Comparison of ENCODE assay signal across 8 cellular contexts in genomic region chr14:52791204-52792096, GRCh38. TPM values are rescaled to one million over a fixed set of nuclear protein-coding genes. Genes with fewer than 3 reads are reported as not detected.
A peak's percentile ranks its signal among the peaks of the same experiment; 100 is the strongest.
DNase-seq lines count a peak whose midpoint lies in the region; ATAC-seq and TF ChIP-seq lines count a peak whose summit lies in the region.

TSS of gene GNPNAT1 (minus strand) at chr14:52791607. CDS start at chr14:52784650, 6,957 bp downstream.

- no peak for TF ChIP-seq CTCF in WI38 (IDR thresholded peaks at IDR 0.05; ENCODE audit: low read depth, low read length)
- no peak for TF ChIP-seq CTCF in mammary epithelial cell (conservative IDR thresholded peaks at IDR 0.05 in 1 of 2, IDR thresholded peaks at IDR 0.05 in 1 of 2; ENCODE audit: extremely low read depth in 1 of 2, insufficient read depth in 1 of 2, low read depth in 1 of 2, low read length in 2 of 2)

- H3K9ac ChIP-seq in mammary epithelial cell (ENCODE audit: insufficient read depth, low read length) (peak within 1 kb of the TSS; percentile 65), iPS-20b (ENCODE audit: low read depth, low read length) (peak within 1 kb of the TSS; percentile 78)

- H3K36me3 ChIP-seq in ACC112 (ENCODE audit: insufficient read depth, low read length) (peaks cover 11% of the 10 kb centered on the region), mammary epithelial cell (ENCODE audit: insufficient read depth, low read length) (no peaks in the 10 kb centered on the region), iPS-20b (ENCODE audit: insufficient read depth, low read depth, low read length) (no peaks in the 10 kb centered on the region)

- in situ Hi-C loops in mammary epithelial cell (cut with MboI; ENCODE audit: low sequenced_read_pairs in 2 of 2) = no loop called here

- H3K4me1 ChIP-seq in ACC112 (ENCODE audit: control insufficient read depth, insufficient read depth, low read length, unreplicated experiment) (peaks cover 31% of the 10 kb centered on the region), mammary epithelial cell (ENCODE audit: insufficient read depth, low read length) (peaks cover 9% of the 10 kb centered on the region), iPS-20b (ENCODE audit: insufficient read depth, low read length) (peaks cover 5% of the 10 kb centered on the region; the same call in 1 of the 2 replicates)

- H3K27ac ChIP-seq in ACC112 (ENCODE audit: low read depth, low read length) = peak within 1 kb of the TSS; percentile 99
- H3K27ac ChIP-seq in mammary epithelial cell (ENCODE audit: insufficient read depth, low read depth, low read length) = peak within 1 kb of the TSS; percentile 89
- H3K27ac ChIP-seq in iPS-20b (ENCODE audit: low read length) = no peak within 1 kb of the TSS
- peak within 1 kb of the TSS; percentile 44 to 91 (median 84) for H3K27ac ChIP-seq in skin epidermis

- no peaks in the 10 kb centered on the region for H3K9me3 ChIP-seq in mammary epithelial cell (replicated peaks; ENCODE audit: insufficient read depth, low read length)
- H3K9me3 ChIP-seq in iPS-20b (ENCODE audit: insufficient read depth, low read depth, low read length) = no peaks in the 10 kb centered on the region

- peak within 1 kb of the TSS; percentile 97 for H2AFZ ChIP-seq in ACC112 (ENCODE audit: low read length, unreplicated experiment)
- peak within 1 kb of the TSS; percentile 93 for H2AFZ ChIP-seq in mammary epithelial cell (ENCODE audit: low read depth, low read length)

- peak; percentile 74 for ATAC-seq in GM18873 (IDR thresholded peaks at IDR 0.05; ENCODE audit: low FRiP score, unreplicated experiment)
- ATAC-seq in HG03139 (IDR thresholded peaks at IDR 0.05; ENCODE audit: unreplicated experiment) = peak; percentile 86

- H3K4me3 ChIP-seq in ACC112 (ENCODE audit: low read depth, low read length) (peak within 1 kb of the TSS; percentile 97), WI38 (ENCODE audit: low read depth, low read length) (peak within 1 kb of the TSS; percentile 70), mammary epithelial cell (replicated peaks in 1 of 3; ENCODE audit: insufficient read depth in 1 of 3, low read depth in 2 of 3, low read length in 3 of 3) (peak within 1 kb of the TSS; percentile 79 to 91 (median 87)), iPS-20b (ENCODE audit: low read length) (peak within 1 kb of the TSS; percentile 85), skin epidermis (peak within 1 kb of the TSS; percentile 57 to 84 (median 73))

- DNase-seq in NCI-H2227 treated with DMSO at 0.1 percent for 48 hours (lab: John Stamatoyannopoulos, UW) (peak; percentile 91), mammary epithelial cell (peak; percentile 90)

- intact Hi-C loops in mammary epithelial cell (cut with micrococcal nuclease) = loop anchor here (2.0 to 5.0 kb wide), 2 partner anchors 239 to 361 kb away; partner anchors contain the start of genes DDHD1, GPR137C and TXNDC16

- H4K20me1 ChIP-seq in mammary epithelial cell (ENCODE audit: insufficient read depth, low read length) = no peaks in the 10 kb centered on the region

- peaks cover 52% of the 10 kb centered on the region for H3K79me2 ChIP-seq in ACC112 (ENCODE audit: control insufficient read depth, insufficient read depth, low read length, unreplicated experiment)
- H3K79me2 ChIP-seq in mammary epithelial cell (ENCODE audit: insufficient read depth, low read length) = peaks cover 49% of the 10 kb centered on the region

- no TSS peak for BruUV-seq in mammary epithelial cell (replicated peaks; lab: Mats Ljungman, UMichigan)

- dilution Hi-C loops in mammary epithelial cell (cut with HindIII; ENCODE audit: low sequenced_read_pairs) = no loop called here

- no peaks in the 10 kb centered on the region for H3K27me3 ChIP-seq in ACC112 (ENCODE audit: insufficient read depth, low read length)
- H3K27me3 ChIP-seq in mammary epithelial cell (ENCODE audit: insufficient read depth, low read length) = no peaks in the 10 kb centered on the region
- H3K27me3 ChIP-seq in iPS-20b (ENCODE audit: insufficient read depth, low read length) = no peaks in the 10 kb centered on the region; the same call in 1 of the 2 replicates

- 0% methylated on average over 19 of the region's 75 CpGs for WGBS in mammary epithelial cell (ENCODE audit: low coverage, missing lambda C conversion rate)

- CTCF ChIA-PET in mammary epithelial cell (lab: Charles Lee; ENCODE audit: low non-redundant PET) = interaction anchor here (0.7 kb wide), 1 partner anchor 633 kb away, joined by 7 read pairs; no protein-coding TSS in a partner anchor

- peak within 1 kb of the TSS; percentile 86 for H3K4me2 ChIP-seq in mammary epithelial cell (ENCODE audit: insufficient read depth, low read depth, low read length)

RNA-seq across cellular contexts. Expression of gene GNPNAT1, which starts in this region (rescaled TPM):
- 10 to 100 TPM; 24.0 to 44.9 TPM for total RNA-seq in mammary epithelial cell
- 23.4 TPM for polyA plus RNA-seq in mammary epithelial cell
- polyA minus RNA-seq in mammary epithelial cell = 27.6 TPM
